In the genomic region with DNA sequence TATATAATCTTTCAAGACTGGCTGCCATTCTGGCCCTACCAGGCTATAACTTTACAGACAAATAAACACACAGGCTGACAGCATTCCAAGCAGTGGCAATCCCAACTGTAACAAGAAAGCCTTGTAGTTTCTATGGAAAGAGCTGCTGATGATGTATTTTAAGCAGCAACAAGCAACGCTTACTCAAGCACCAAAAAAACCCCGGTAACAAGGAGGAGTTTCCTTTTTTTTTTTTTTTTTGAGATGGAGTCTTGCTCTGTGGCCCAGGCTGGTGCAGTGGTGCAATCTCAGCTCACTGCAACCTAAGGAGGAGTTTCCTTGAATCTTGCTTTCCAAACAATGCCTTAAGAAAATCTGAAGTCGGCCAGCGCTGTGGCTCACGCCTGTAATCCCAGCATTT, we compare ENCODE assay signal across 12 cellular contexts. TPM values are rescaled to one million over a fixed set of nuclear protein-coding genes. Genes with fewer than 3 reads are reported as not detected.
DNase-seq lines count a peak whose midpoint lies in the region; ATAC-seq and TF ChIP-seq lines count a peak whose summit lies in the region.
"Had no signal": no experiment of that assay in that cellular context is flagged by ENCODE, and none has a peak within 500 bp of the region (broad histone marks: within the 10 kb centered on the region; RNA-seq: fewer than 3 reads in every experiment).

No MANE protein-coding gene starts in this region.

- no peaks in the 10 kb centered on the region for H3K27me3 Mint-ChIP-seq in activated CD8-positive, alpha-beta memory T cell treated with anti-CD3 and anti-CD28 coated beads, Interleukin-2, amount 10 ng/mL, durations not matched to agents 7 days and 5 days
- H3K27me3 Mint-ChIP-seq in Caco-2 (ENCODE audit: insufficient read depth, unreplicated experiment): no peaks in the 10 kb centered on the region
- H3K27me3 Mint-ChIP-seq: activated naive CD4-positive, alpha-beta T cell treated with anti-CD3 and anti-CD28 coated beads, Interleukin-2, amount 50 U/mL, for 24 hours; effector memory CD8-positive, alpha-beta T cell had no signal

- H3K9me3 ChIP-seq in gastroesophageal sphincter (no peaks in the 10 kb centered on the region), psoas muscle (no peaks in the 10 kb centered on the region), Caco-2 (no peaks in the 10 kb centered on the region)

- CTCF ChIA-PET in activated CD8-positive, alpha-beta memory T cell treated with anti-CD3 and anti-CD28 coated beads, Interleukin-2, amount 10 ng/mL, durations not matched to agents 7 days and 5 days (lab: Charles Lee): interaction anchor here (0.7 to 5.9 kb wide), 7 partner anchors 9 to 165 kb away, joined by 3 to 51 read pairs (median 4); no protein-coding TSS in a partner anchor
- CTCF ChIA-PET in Caco-2 (lab: Charles Lee): interaction anchor here (0.7 to 1.7 kb wide), 2 partner anchors 44 to 99 kb away, joined by 3 to 5 read pairs; no protein-coding TSS in a partner anchor

- H3K4me1 ChIP-seq in gastroesophageal sphincter (peaks cover 14 to 67% (median 30%) of the 10 kb centered on the region in 3 donors), psoas muscle (peaks cover 45% of the 10 kb centered on the region), Caco-2 (no peaks in the 10 kb centered on the region)

- ATAC-seq in gastroesophageal sphincter: peak; percentile 59
- no peak for ATAC-seq in psoas muscle
- ATAC-seq in activated CD8-positive, alpha-beta memory T cell treated with anti-CD3 and anti-CD28 coated beads, Interleukin-2, amount 10 ng/mL, durations not matched to agents 7 days and 5 days: no peak
- ATAC-seq: effector memory CD8-positive, alpha-beta T cell had no signal

- no peak overlapping the region for H3K4me3 ChIP-seq in gastroesophageal sphincter
- H3K4me3 ChIP-seq in psoas muscle: no peak overlapping the region
- no peak overlapping the region for H3K4me3 ChIP-seq in Caco-2 (ENCODE audit: low read depth, low read length)

- POLR2A ChIA-PET in Caco-2 (lab: Charles Lee): no interaction called here

- no peaks in the 10 kb centered on the region for H3K27me3 ChIP-seq in gastroesophageal sphincter
- H3K27me3 ChIP-seq in psoas muscle (ENCODE audit: insufficient read depth in 3 of 3, low read length in 2 of 3): no peaks in the 10 kb centered on the region
- no peaks in the 10 kb centered on the region for H3K27me3 ChIP-seq in Caco-2 (replicated peaks; ENCODE audit: control insufficient read depth, insufficient read depth, low read length)

- peaks cover 24% of the 10 kb centered on the region for H3K4me1 Mint-ChIP-seq in activated CD8-positive, alpha-beta memory T cell treated with anti-CD3 and anti-CD28 coated beads, Interleukin-2, amount 10 ng/mL, durations not matched to agents 7 days and 5 days
- H3K4me1 Mint-ChIP-seq in Caco-2 (ENCODE audit: low read depth, unreplicated experiment): peaks cover 6% of the 10 kb centered on the region

- 0 to 27% methylated on average over 2 to 5 of the region's 5 CpGs for WGBS in gastroesophageal sphincter (ENCODE audit: low coverage in 1 of 2), 2 donors
- WGBS in psoas muscle, 3 donors: 62 to 79% (median 63%) methylated on average over 5 of the region's 5 CpGs

- intact Hi-C loops in psoas muscle (cut with DNase I) (loop anchor here in 1 of 2 donors (5.0 kb wide), 1 partner anchor 101 kb away; the partner anchor contains the start of gene PPY), Caco-2 (cut with micrococcal nuclease; ENCODE audit: unreplicated experiment) (no loop called here)

- BruUV-seq in Caco-2 (replicated peaks; lab: Mats Ljungman, UMichigan): no TSS peak

- peak; percentile 71 for DNase-seq in CD1c-positive myeloid dendritic cell (ENCODE audit: extremely low spot score)
- peak; percentile 76 for DNase-seq in amniotic epithelial cell (ENCODE audit: low read depth)
- DNase-seq in psoas muscle: no peak
- DNase-seq in caudate nucleus (lab: John Stamatoyannopoulos, UW): no peak
- no peak for DNase-seq in activated CD8-positive, alpha-beta memory T cell treated with anti-CD3 and anti-CD28 coated beads, Interleukin-2, amount 10 ng/mL, durations not matched to agents 7 days and 5 days
- DNase-seq in Caco-2: no peak
- DNase-seq in effector CD4-positive, alpha-beta T cell: no peak
- DNase-seq: activated CD4-positive, alpha-beta T cell treated with anti-CD3 and anti-CD28 coated beads, Interleukin-2, amount 50 U/mL, for 4 hours; effector memory CD8-positive, alpha-beta T cell; Kasumi-1 had no signal

- no peak for TF ChIP-seq POLR2A in gastroesophageal sphincter (IDR thresholded peaks at IDR 0.05)

- H3K36me3 ChIP-seq in gastroesophageal sphincter (peaks cover 0 to 29% of the 10 kb centered on the region in 2 donors), psoas muscle (ENCODE audit: insufficient read depth in 1 of 2, low read depth in 1 of 2) (peaks cover 0 to 10% of the 10 kb centered on the region in 2 donors), Caco-2 (ENCODE audit: control insufficient read depth, insufficient read depth, low read length) (peaks cover 3% of the 10 kb centered on the region; the same call in 1 of the 2 replicates)

- no peak overlapping the region for H3K4me3 Mint-ChIP-seq in activated CD8-positive, alpha-beta memory T cell treated with anti-CD3 and anti-CD28 coated beads, Interleukin-2, amount 10 ng/mL, durations not matched to agents 7 days and 5 days
- H3K4me3 Mint-ChIP-seq in Caco-2 (ENCODE audit: unreplicated experiment): no peak overlapping the region
- H3K4me3 Mint-ChIP-seq: activated naive CD4-positive, alpha-beta T cell treated with anti-CD3 and anti-CD28 coated beads, Interleukin-2, amount 50 U/mL, for 24 hours; effector memory CD8-positive, alpha-beta T cell had no signal

- H3K27ac ChIP-seq in gastroesophageal sphincter (peak overlapping the region; percentile 14 to 79 (median 68)), psoas muscle (peak overlapping the region; percentile 15), caudate nucleus (ENCODE audit: low read depth, low read length) (no peak overlapping the region)

- TF ChIP-seq EP300 in gastroesophageal sphincter (IDR thresholded peaks at IDR 0.05): no peak

- no peaks in the 10 kb centered on the region for H3K9me3 Mint-ChIP-seq in activated CD8-positive, alpha-beta memory T cell treated with anti-CD3 and anti-CD28 coated beads, Interleukin-2, amount 10 ng/mL, durations not matched to agents 7 days and 5 days (ENCODE audit: low read depth)
- H3K9me3 Mint-ChIP-seq in Caco-2 (ENCODE audit: unreplicated experiment): no peaks in the 10 kb centered on the region
- H3K9me3 Mint-ChIP-seq: activated naive CD4-positive, alpha-beta T cell treated with anti-CD3 and anti-CD28 coated beads, Interleukin-2, amount 50 U/mL, for 24 hours; effector memory CD8-positive, alpha-beta T cell had no signal

- H3K36me3 Mint-ChIP-seq in activated CD8-positive, alpha-beta memory T cell treated with anti-CD3 and anti-CD28 coated beads, Interleukin-2, amount 10 ng/mL, durations not matched to agents 7 days and 5 days: peaks cover 22% of the 10 kb centered on the region
- peaks cover 58% of the 10 kb centered on the region for H3K36me3 Mint-ChIP-seq in Caco-2 (ENCODE audit: insufficient read depth, unreplicated experiment)

- no peak for TF ChIP-seq CTCF in gastroesophageal sphincter (IDR thresholded peaks at IDR 0.05)
- TF ChIP-seq CTCF in psoas muscle (IDR thresholded peaks at IDR 0.05): no peak
- TF ChIP-seq CTCF in Caco-2 (IDR thresholded peaks at IDR 0.05; ENCODE audit: insufficient read depth in 1 of 2, low read depth in 1 of 2, low read length in 1 of 2, severe bottlenecking in 1 of 2, unreplicated experiment in 1 of 2): no peak

- H3K27ac Mint-ChIP-seq in activated CD8-positive, alpha-beta memory T cell treated with anti-CD3 and anti-CD28 coated beads, Interleukin-2, amount 10 ng/mL, durations not matched to agents 7 days and 5 days: no peak overlapping the region
- no peak overlapping the region for H3K27ac Mint-ChIP-seq in Caco-2 (ENCODE audit: unreplicated experiment)
- H3K27ac Mint-ChIP-seq: activated naive CD4-positive, alpha-beta T cell treated with anti-CD3 and anti-CD28 coated beads, Interleukin-2, amount 50 U/mL, for 24 hours had no signal

RNA-seq across cellular contexts. Expression of gene LSM12, which starts 23.1 kb away (rescaled TPM):
- total RNA-seq in gastroesophageal sphincter: 10 to 100 TPM; 33.3 to 53.0 (median 41.1) TPM
- total RNA-seq in psoas muscle: 10 to 100 TPM; 39.6 to 65.9 (median 52.9) TPM
- 10 to 100 TPM; 42.7 to 52.9 (median 47.9) TPM for polyA plus RNA-seq in psoas muscle
- 10 to 100 TPM; 68.3 to 76.8 TPM for total RNA-seq in activated CD8-positive, alpha-beta memory T cell treated with anti-CD3 and anti-CD28 coated beads, Interleukin-2, amount 10 ng/mL, durations not matched to agents 7 days and 5 days
- total RNA-seq in Caco-2 (2022): 83.1 and 85.5 TPM in 2 replicates

RNA-seq across cellular contexts. Expression of gene G6PC3, which starts 27.2 kb away (rescaled TPM):
- total RNA-seq in gastroesophageal sphincter (10 to 100 TPM; 22.1 to 27.5 (median 26.2) TPM), psoas muscle (10 to 100 TPM; 27.7 to 43.3 (median 37.6) TPM), Caco-2 (2022) (60.1 and 64.5 TPM in 2 replicates)
- polyA plus RNA-seq in psoas muscle: 10 to 100 TPM; 43.9 to 72.9 (median 61.0) TPM
- total RNA-seq in activated CD8-positive, alpha-beta memory T cell treated with anti-CD3 and anti-CD28 coated beads, Interleukin-2, amount 10 ng/mL, durations not matched to agents 7 days and 5 days: 10 to 100 TPM; 21.7 to 25.6 TPM

RNA-seq across cellular contexts. Expression of gene TMEM101, which starts 28.6 kb away (rescaled TPM):
- 10 to 100 TPM; 27.6 to 39.8 (median 33.6) TPM for total RNA-seq in gastroesophageal sphincter
- 10 to 100 TPM; 13.2 to 25.4 (median 18.3) TPM for total RNA-seq in psoas muscle
- polyA plus RNA-seq in psoas muscle: 10 to 100 TPM; 22.2 to 52.6 (median 42.4) TPM
- 10 to 100 TPM; 28.9 to 29.3 TPM for total RNA-seq in activated CD8-positive, alpha-beta memory T cell treated with anti-CD3 and anti-CD28 coated beads, Interleukin-2, amount 10 ng/mL, durations not matched to agents 7 days and 5 days
- 41.7 and 43.5 TPM in 2 replicates for total RNA-seq in Caco-2 (2022)

RNA-seq across cellular contexts. Expression of gene NAGS, which starts 38.9 kb away (rescaled TPM):
- total RNA-seq in gastroesophageal sphincter (1 to 10 TPM in 2 of 4 donors, under 1 TPM in 2; 0.62 to 3.0 (median 1.0) TPM), psoas muscle (under 1 TPM in 2 of 4 donors, not detected in 2; 0.20 to 0.28 TPM), Caco-2 (2022) (0.42 and 0.50 TPM in 2 replicates)
- polyA plus RNA-seq in psoas muscle: 10 to 100 TPM in 1 of 3 donors, under 1 TPM in 2; 0.10 to 13.5 (median 0.11) TPM
- under 1 TPM; 0.33 to 0.76 TPM for total RNA-seq in activated CD8-positive, alpha-beta memory T cell treated with anti-CD3 and anti-CD28 coated beads, Interleukin-2, amount 10 ng/mL, durations not matched to agents 7 days and 5 days

Comparison
In these comparisons a context has a peak if more than half of its experiments do, and no peak if none do; other contexts are left out.
1. DNase-seq: peak in CD1c-positive myeloid dendritic cell (single experiment) and amniotic epithelial cell (single experiment); none in psoas muscle (0 of 2), caudate nucleus (0 of 61), activated CD8-positive, alpha-beta memory T cell treated with anti-CD3 and anti-CD28 coated beads, Interleukin-2, amount 10 ng/mL, durations not matched to agents 7 days and 5 days (single experiment), Caco-2 (0 of 2) and effector CD4-positive, alpha-beta T cell (single experiment).